In genomic region chr12:125983784-125984510, GRCh38 we compare ENCODE assay signal across 10 cellular contexts.
A peak's percentile ranks its signal among the peaks of the same experiment; 100 is the strongest.
DNase-seq lines count a peak whose midpoint lies in the region; ATAC-seq and TF ChIP-seq lines count a peak whose summit lies in the region.
"Had no signal": no experiment of that assay in that cellular context is flagged by ENCODE, and none has a peak within 500 bp of the region (broad histone marks: within the 10 kb centered on the region; RNA-seq: fewer than 3 reads in every experiment).

No MANE protein-coding gene starts in this region.

- intact Hi-C loops in breast epithelium (cut with DNase I; ENCODE audit: low total_unique reads) (no loop called here), spleen (cut with DNase I; ENCODE audit: low total_unique reads) (no loop called here)
- intact Hi-C loops in CD8-positive, alpha-beta T cell (cut with DNase I, micrococcal nuclease): no loop called here

- TF ChIP-seq CTCF in LNCaP clone FGC (IDR thresholded peaks at IDR 0.05; ENCODE audit: control insufficient read depth, extremely low read depth, insufficient read depth) (no peak), breast epithelium (IDR thresholded peaks at IDR 0.05) (no peak), spleen (IDR thresholded peaks at IDR 0.05 in 8 of 11, conservative IDR thresholded peaks at IDR 0.05 in 3 of 11) (no peak)
- TF ChIP-seq CTCF in CD8-positive, alpha-beta T cell (IDR thresholded peaks at IDR 0.05): no peak

- no peaks in the 10 kb centered on the region for H3K9me3 Mint-ChIP-seq in CD8-positive, alpha-beta T cell

- no peak for ATAC-seq in HG03571 (IDR thresholded peaks at IDR 0.05; ENCODE audit: unreplicated experiment)
- ATAC-seq in CD8-positive, alpha-beta T cell: no peak

- POLR2A ChIA-PET in CD8-positive, alpha-beta T cell (lab: Charles Lee): no interaction called here

- H3K4me3 ChIP-seq in LNCaP clone FGC (ENCODE audit: low read depth, low read length) (peak overlapping the region; percentile 43), breast epithelium (peak overlapping the region in 2 of 3 donors; percentile 65 to 66), spleen (peak overlapping the region; percentile 23 to 66 (median 30))
- no peak overlapping the region for H3K4me3 ChIP-seq in CD8-positive, alpha-beta T cell (ENCODE audit: low read depth, low read length)

- H3K36me3 ChIP-seq in breast epithelium (no peaks in the 10 kb centered on the region), spleen (no peaks in the 10 kb centered on the region)
- no peaks in the 10 kb centered on the region for H3K36me3 ChIP-seq in CD8-positive, alpha-beta T cell (ENCODE audit: insufficient read depth, low read length)

- H3K4me3 Mint-ChIP-seq in CD8-positive, alpha-beta T cell: no peak overlapping the region

- CTCF ChIA-PET in CD8-positive, alpha-beta T cell (lab: Charles Lee): no interaction called here

- WGBS in spleen, 5 donors: 0 to 6% (median 5%) methylated on average over 9 to 14 of the region's 14 CpGs

- no peaks in the 10 kb centered on the region for H3K36me3 Mint-ChIP-seq in CD8-positive, alpha-beta T cell

- H3K27ac ChIP-seq in breast epithelium (peak overlapping the region; percentile 83 to 87), spleen (peak overlapping the region in 7 of 8 donors; percentile 67 to 84 (median 77))
- H3K27ac ChIP-seq in CD8-positive, alpha-beta T cell (ENCODE audit: low read depth, low read length): no peak overlapping the region

- H3K27me3 Mint-ChIP-seq in CD8-positive, alpha-beta T cell (ENCODE audit: low read depth): peaks cover 20% of the 10 kb centered on the region

- H3K9me3 ChIP-seq in breast epithelium (no peaks in the 10 kb centered on the region), spleen (peaks cover 0 to 3% (median 0%) of the 10 kb centered on the region in 8 donors)
- H3K9me3 ChIP-seq in CD8-positive, alpha-beta T cell (ENCODE audit: low read length): no peaks in the 10 kb centered on the region

- H3K4me1 ChIP-seq in breast epithelium: no peaks in the 10 kb centered on the region
- H3K4me1 ChIP-seq in spleen: peaks cover 0 to 15% (median 3%) of the 10 kb centered on the region in 6 donors
- no peaks in the 10 kb centered on the region for H3K4me1 ChIP-seq in CD8-positive, alpha-beta T cell (ENCODE audit: insufficient read depth, low read length)

- TF ChIP-seq POLR2A in breast epithelium (IDR thresholded peaks at IDR 0.05) (no peak), spleen (IDR thresholded peaks at IDR 0.05) (peak in 1 of 3 donors; percentile 24)

- no peak for DNase-seq in LNCaP clone FGC (ENCODE audit: low read depth)
- peak in 1 of 2 donors; percentile 21 for DNase-seq in breast epithelium (ENCODE audit: low spot score in 2 of 2)
- peak; percentile 72 for DNase-seq in left kidney (ENCODE audit: low read depth, low spot score)
- no peak for DNase-seq in spleen
- DNase-seq in stimulated activated CD4-positive, alpha-beta T cell treated with anti-CD3 and anti-CD28 coated beads, Interleukin-12 subunit alpha, Interleukin-12 subunit beta, amount 100 ng/mL, for 4 hours: no peak
- no peak for DNase-seq in HPDE6-E6E7 (ENCODE audit: extremely low spot score)
- DNase-seq in CD8-positive, alpha-beta T cell: no peak
- DNase-seq: foreskin melanocyte, NCI-H526 treated with DMSO at 0.1 percent for 48 hours had no signal

- H3K27ac Mint-ChIP-seq in CD8-positive, alpha-beta T cell: no peak overlapping the region

- no peaks in the 10 kb centered on the region for H3K27me3 ChIP-seq in breast epithelium
- H3K27me3 ChIP-seq in spleen (replicated peaks in 1 of 7): peaks cover 0 to 41% (median 0%) of the 10 kb centered on the region in 7 donors
- H3K27me3 ChIP-seq in CD8-positive, alpha-beta T cell (ENCODE audit: insufficient read depth, low read length): no peaks in the 10 kb centered on the region

- H3K4me1 Mint-ChIP-seq in CD8-positive, alpha-beta T cell (ENCODE audit: low read depth): no peaks in the 10 kb centered on the region
